In the genomic region with DNA sequence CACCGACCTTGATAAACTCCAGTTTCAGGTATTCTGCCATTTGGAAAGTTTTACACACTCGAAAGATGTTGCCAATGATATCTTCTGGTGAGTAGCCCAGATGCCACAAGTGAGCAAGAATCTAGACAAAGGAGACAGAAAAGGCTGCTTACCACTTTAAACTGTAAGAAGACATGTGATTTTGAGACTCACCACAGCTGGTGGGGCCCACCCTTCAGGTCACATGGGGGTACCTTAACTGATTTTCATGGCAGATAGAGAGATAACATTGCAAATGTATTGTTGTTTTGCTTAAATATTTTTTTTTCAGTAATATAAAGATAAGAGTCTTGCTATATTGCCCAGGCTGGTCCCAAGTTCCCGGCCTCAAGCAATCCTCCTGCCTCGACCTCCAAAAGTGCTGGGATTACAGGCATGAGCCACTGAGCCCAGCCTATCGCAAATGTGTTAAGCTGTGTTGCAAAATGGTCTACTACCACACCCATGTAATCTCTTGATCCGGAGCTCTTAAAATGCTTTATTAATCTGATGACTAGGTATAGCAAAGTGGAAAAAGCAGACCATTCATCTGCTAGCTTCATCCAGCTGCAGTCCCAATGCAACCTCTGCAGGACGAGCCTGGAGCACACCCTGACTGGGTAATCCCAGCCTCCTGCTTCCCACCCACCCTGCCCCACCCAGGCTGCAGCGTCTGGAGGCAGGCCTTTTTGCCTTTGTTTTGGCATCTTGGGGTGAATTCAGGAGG, we compare ENCODE assay signal across 1 cellular context.
TF ChIP-seq lines count a peak whose summit lies in the region.

No MANE protein-coding gene starts in this region.

TF ChIP-seq in K562, 482 proteins besides CTCF, POLR2A, EP300 and RAD21:
- TF ChIP-seq SMAD4 (CRISPR knock-in tag; conservative IDR thresholded peaks at IDR 0.05) (no peak), GATA2 (CRISPR knock-in tag; IDR thresholded peaks at IDR 0.05) (0 out of 2 replicates have a peak, but pooled peaks have one; percentile 37), ZNF165 (CRISPR knock-in tag; IDR thresholded peaks at IDR 0.05; ENCODE audit: borderline replicate concordance) (no peak), ASH1L (IDR thresholded peaks at IDR 0.05; ENCODE audit: borderline replicate concordance, low read depth, partially characterized antibody) (no peak)
- TF ChIP-seq, protein P1, sequence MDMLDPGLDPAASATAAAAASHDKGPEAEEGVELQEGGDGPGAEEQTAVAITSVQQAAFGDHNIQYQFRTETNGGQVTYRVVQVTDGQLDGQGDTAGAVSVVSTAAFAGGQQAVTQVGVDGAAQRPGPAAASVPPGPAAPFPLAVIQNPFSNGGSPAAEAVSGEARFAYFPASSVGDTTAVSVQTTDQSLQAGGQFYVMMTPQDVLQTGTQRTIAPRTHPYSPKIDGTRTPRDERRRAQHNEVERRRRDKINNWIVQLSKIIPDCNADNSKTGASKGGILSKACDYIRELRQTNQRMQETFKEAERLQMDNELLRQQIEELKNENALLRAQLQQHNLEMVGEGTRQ (CRISPR knock-in tag; IDR thresholded peaks at IDR 0.05) = peak; percentile 21; the same call in 1 of the 2 replicates
